In genomic region chrX:154515803-154516654, GRCh38 we compare ENCODE assay signal across 8 cellular contexts. TPM values are rescaled to one million over a fixed set of nuclear protein-coding genes. Genes with fewer than 3 reads are reported as not detected.
DNase-seq lines count a peak whose midpoint lies in the region; ATAC-seq and TF ChIP-seq lines count a peak whose summit lies in the region.

Gene FAM3A (minus strand): TSS chrX:154516232. CDS start chrX:154515772, 460 bp downstream.

- H3K36me3 ChIP-seq in psoas muscle (ENCODE audit: insufficient read depth in 1 of 2, low read depth in 1 of 2), result no peaks in the 10 kb centered on the region

- no peaks in the 10 kb centered on the region for H3K4me1 ChIP-seq in psoas muscle

- ATAC-seq in HG02870 (IDR thresholded peaks at IDR 0.05; ENCODE audit: unreplicated experiment) (peak; percentile 76), left ventricle myocardium superior (peak; percentile 95), psoas muscle (peak; percentile 95 to 97 (median 97))

- no peaks in the 10 kb centered on the region for H3K9me3 Mint-ChIP-seq in T-helper 1 cell treated with Interleukin-12 subunit alpha and Interleukin-12 subunit beta and Interleukin-4 antibody, amounts not matched to agents 30 μg/mL and 1 μg/mL, for 36 hours

- TF ChIP-seq CTCF in psoas muscle (IDR thresholded peaks at IDR 0.05), result no peak

- no peaks in the 10 kb centered on the region for H3K27me3 ChIP-seq in psoas muscle (ENCODE audit: insufficient read depth in 3 of 3, low read length in 2 of 3)

- 0 to 39% (median 1%) methylated on average over 17 to 70 of the region's 72 CpGs for WGBS in psoas muscle, 3 donors

- intact Hi-C loops in left ventricle myocardium superior (cut with micrococcal nuclease) (no loop called here), psoas muscle (cut with DNase I) (no loop called here)

- peak within 1 kb of the TSS; percentile 76 for H3K4me3 ChIP-seq in psoas muscle

- DNase-seq in NCI-H1694 (lab: John Stamatoyannopoulos, UW) (peak; percentile 59), amniotic stem cell (lab: John Stamatoyannopoulos, UW) (peak; percentile 58), left ventricle myocardium superior (peak; percentile 95), psoas muscle (peak; percentile 94 to 97), ureter (ENCODE audit: low spot score) (peak; percentile 93)

- TF ChIP-seq POLR2A in GM15510 (IDR thresholded peaks at IDR 0.05; ENCODE audit: borderline replicate concordance, extremely low read depth, insufficient read length), result peak; percentile 75

- H3K4me3 Mint-ChIP-seq in T-helper 1 cell treated with Interleukin-12 subunit alpha and Interleukin-12 subunit beta and Interleukin-4 antibody, amounts not matched to agents 30 μg/mL and 1 μg/mL, for 36 hours, result peak within 1 kb of the TSS; percentile 86

- H3K4me1 Mint-ChIP-seq in T-helper 1 cell treated with Interleukin-12 subunit alpha and Interleukin-12 subunit beta and Interleukin-4 antibody, amounts not matched to agents 30 μg/mL and 1 μg/mL, for 36 hours (ENCODE audit: low read depth), result peaks cover 15% of the 10 kb centered on the region

- H3K27ac Mint-ChIP-seq in T-helper 1 cell treated with Interleukin-12 subunit alpha and Interleukin-12 subunit beta and Interleukin-4 antibody, amounts not matched to agents 30 μg/mL and 1 μg/mL, for 36 hours, result peak within 1 kb of the TSS; percentile 87

- peak within 1 kb of the TSS; percentile 87 for H3K27ac ChIP-seq in psoas muscle

- H3K36me3 Mint-ChIP-seq in T-helper 1 cell treated with Interleukin-12 subunit alpha and Interleukin-12 subunit beta and Interleukin-4 antibody, amounts not matched to agents 30 μg/mL and 1 μg/mL, for 36 hours (ENCODE audit: low read depth), result peaks cover 1% of the 10 kb centered on the region

- H3K9me3 ChIP-seq in psoas muscle, result no peaks in the 10 kb centered on the region

- no peaks in the 10 kb centered on the region for H3K27me3 Mint-ChIP-seq in T-helper 1 cell treated with Interleukin-12 subunit alpha and Interleukin-12 subunit beta and Interleukin-4 antibody, amounts not matched to agents 30 μg/mL and 1 μg/mL, for 36 hours (ENCODE audit: low read depth)

RNA-seq across cellular contexts. Expression of gene FAM3A, which starts in this region (rescaled TPM):
- total RNA-seq in left ventricle myocardium superior, result 62.5 TPM
- total RNA-seq in psoas muscle, result 10 to 100 TPM; 29.7 to 34.8 (median 32.8) TPM
- 10 to 100 TPM; 37.5 to 40.4 (median 37.7) TPM for polyA plus RNA-seq in psoas muscle
- total RNA-seq in ureter, result 46.3 TPM

Comparison
In these comparisons a context has a peak if more than half of its experiments do, and no peak if none do; other contexts are left out.
1. Peak in every context shown above with its lines: DNase-seq, ATAC-seq, H3K4me3 ChIP-seq and H3K27ac ChIP-seq.